Comparison of ENCODE assay signal across 8 cellular contexts in genomic region chr1:183480971-183481431, GRCh38. TPM values are rescaled to one million over a fixed set of nuclear protein-coding genes. Genes with fewer than 3 reads are reported as not detected.
A peak's percentile ranks its signal among the peaks of the same experiment; 100 is the strongest.
DNase-seq lines count a peak whose midpoint lies in the region; ATAC-seq, FAIRE-seq and TF ChIP-seq lines count a peak whose summit lies in the region.

No MANE protein-coding gene starts in this region.

- H4K20me1 ChIP-seq in BLaER1 treated with 17β-estradiol and CSF1 and Interleukin-3, amounts not matched to agents 10 nM and 100 nM = peaks cover 31 to 96% (median 67%) of the 10 kb centered on the region in 11 experiments; a peak in 20 of 22 replicates
- H4K20me1 ChIP-seq in astrocyte (ENCODE audit: insufficient read depth, low read length) = peaks cover 93% of the 10 kb centered on the region

- no peak overlapping the region for H2AFZ ChIP-seq in astrocyte (ENCODE audit: low read depth, low read length)

- no peaks in the 10 kb centered on the region for H3K27me3 Mint-ChIP-seq in astrocyte (ENCODE audit: low read depth, unreplicated experiment)
- no peaks in the 10 kb centered on the region for H3K27me3 Mint-ChIP-seq in activated T-helper 1 cell treated with anti-CD3 and anti-CD28 coated beads, Interleukin-12 subunit alpha, Interleukin-12 subunit beta, Interleukin-2, Interleukin-4 antibody, amounts not matched to agents 30 ng/mL and 10 ng/mL and 1 ng/mL, durations not matched to agents 14 hours and 24 hours and 36 hours (ENCODE audit: insufficient read depth)

- peak overlapping the region in 4 of 11 experiments; percentile 4 to 83 (median 51); a peak in 3 of 22 replicates for H3K27ac ChIP-seq in BLaER1 treated with 17β-estradiol and CSF1 and Interleukin-3, amounts not matched to agents 10 nM and 100 nM
- no peak overlapping the region for H3K27ac ChIP-seq in astrocyte (ENCODE audit: low read depth, low read length)

- ATAC-seq in GM19324 (IDR thresholded peaks at IDR 0.05; ENCODE audit: low FRiP score, unreplicated experiment) = peak; percentile 68
- peak; percentile 62 for ATAC-seq in HG03175 (IDR thresholded peaks at IDR 0.05; ENCODE audit: unreplicated experiment)

- peak overlapping the region; percentile 53 to 97 (median 81) for H3K4me2 ChIP-seq in BLaER1 treated with 17β-estradiol and CSF1 and Interleukin-3, amounts not matched to agents 10 nM and 100 nM
- H3K4me2 ChIP-seq in astrocyte (ENCODE audit: low read length) = peak overlapping the region; percentile 5

- H3K79me2 ChIP-seq in astrocyte (ENCODE audit: insufficient read depth, low read length) = peaks cover 99% of the 10 kb centered on the region

- H3K36me3 ChIP-seq in BLaER1 treated with 17β-estradiol and CSF1 and Interleukin-3, amounts not matched to agents 10 nM and 100 nM = peaks cover 0 to 56% (median 20%) of the 10 kb centered on the region in 11 experiments; a peak in 15 of 22 replicates
- H3K36me3 ChIP-seq in astrocyte (ENCODE audit: insufficient read depth, low read length) = no peaks in the 10 kb centered on the region

- TF ChIP-seq CTCF in astrocyte (IDR thresholded peaks at IDR 0.05; ENCODE audit: insufficient read depth, low read depth, low read length) = no peak
- no peak for TF ChIP-seq CTCF in GM10266 (IDR thresholded peaks at IDR 0.05; ENCODE audit: control insufficient read depth, insufficient read depth, low read depth, missing control alignments)

- POLR2A ChIA-PET in HEK293T (lab: Yijun Ruan, JAX) = no interaction called here

- intact Hi-C loops in activated T-helper 1 cell treated with anti-CD3 and anti-CD28 coated beads, Interleukin-12 subunit alpha, Interleukin-12 subunit beta, Interleukin-2, Interleukin-4 antibody, amounts not matched to agents 30 ng/mL and 10 ng/mL and 1 ng/mL, durations not matched to agents 14 hours and 24 hours and 36 hours (cut with micrococcal nuclease) = no loop called here

- DNase-seq in astrocyte (ENCODE audit: low read depth) = no peak
- no peak for DNase-seq in activated T-helper 1 cell treated with anti-CD3 and anti-CD28 coated beads, Interleukin-12 subunit alpha, Interleukin-12 subunit beta, Interleukin-2, Interleukin-4 antibody, amounts not matched to agents 30 ng/mL and 10 ng/mL and 1 ng/mL, durations not matched to agents 14 hours and 24 hours and 36 hours (ENCODE audit: low spot score)
- DNase-seq in HEK293T (ENCODE audit: extremely low spot score) = no peak
- no peak for DNase-seq in NCI-H345 treated with DMSO at 0.1 percent for 48 hours (lab: John Stamatoyannopoulos, UW; ENCODE audit: unreplicated experiment)
- no peak for DNase-seq in GM10266 (ENCODE audit: extremely low spot score)

- H3K27me3 ChIP-seq in BLaER1 treated with 17β-estradiol and CSF1 and Interleukin-3, amounts not matched to agents 10 nM and 100 nM = no peaks in the 10 kb centered on the region
- no peaks in the 10 kb centered on the region for H3K27me3 ChIP-seq in astrocyte (ENCODE audit: insufficient read depth, low read length)

- CTCF ChIA-PET in HEK293T (lab: Yijun Ruan, JAX) = no interaction called here

- H3K4me3 Mint-ChIP-seq in astrocyte (ENCODE audit: unreplicated experiment) = no peak overlapping the region
- no peak overlapping the region for H3K4me3 Mint-ChIP-seq in activated T-helper 1 cell treated with anti-CD3 and anti-CD28 coated beads, Interleukin-12 subunit alpha, Interleukin-12 subunit beta, Interleukin-2, Interleukin-4 antibody, amounts not matched to agents 30 ng/mL and 10 ng/mL and 1 ng/mL, durations not matched to agents 14 hours and 24 hours and 36 hours

- no peak overlapping the region for H3K27ac Mint-ChIP-seq in astrocyte (ENCODE audit: unreplicated experiment)
- H3K27ac Mint-ChIP-seq in activated T-helper 1 cell treated with anti-CD3 and anti-CD28 coated beads, Interleukin-12 subunit alpha, Interleukin-12 subunit beta, Interleukin-2, Interleukin-4 antibody, amounts not matched to agents 30 ng/mL and 10 ng/mL and 1 ng/mL, durations not matched to agents 14 hours and 24 hours and 36 hours = no peak overlapping the region

- H3K4me3 ChIP-seq in BLaER1 treated with 17β-estradiol and CSF1 and Interleukin-3, amounts not matched to agents 10 nM and 100 nM = no peak overlapping the region
- H3K4me3 ChIP-seq in astrocyte (ENCODE audit: insufficient read depth, low read depth, low read length) = no peak overlapping the region

- FAIRE-seq in astrocyte (lab: Jason Lieb, UNC) = no peak

- peaks cover 0 to under 1% (median 0%) of the 10 kb centered on the region in 11 experiments; a peak in 3 of 22 replicates for H3K9me3 ChIP-seq in BLaER1 treated with 17β-estradiol and CSF1 and Interleukin-3, amounts not matched to agents 10 nM and 100 nM (replicated peaks in 1 of 11)
- H3K9me3 ChIP-seq in astrocyte (ENCODE audit: insufficient read depth, low read depth, low read length) = no peaks in the 10 kb centered on the region

- H3K4me1 ChIP-seq in BLaER1 treated with 17β-estradiol and CSF1 and Interleukin-3, amounts not matched to agents 10 nM and 100 nM = peaks cover 46 to 68% (median 58%) of the 10 kb centered on the region in 10 experiments
- peaks cover 6% of the 10 kb centered on the region for H3K4me1 ChIP-seq in astrocyte (ENCODE audit: insufficient read depth, low read length)

- H3K36me3 Mint-ChIP-seq in astrocyte (ENCODE audit: low read depth, unreplicated experiment) = no peaks in the 10 kb centered on the region
- peaks cover 2% of the 10 kb centered on the region for H3K36me3 Mint-ChIP-seq in activated T-helper 1 cell treated with anti-CD3 and anti-CD28 coated beads, Interleukin-12 subunit alpha, Interleukin-12 subunit beta, Interleukin-2, Interleukin-4 antibody, amounts not matched to agents 30 ng/mL and 10 ng/mL and 1 ng/mL, durations not matched to agents 14 hours and 24 hours and 36 hours (ENCODE audit: low read depth)

- H3K9ac ChIP-seq in BLaER1 treated with 17β-estradiol and CSF1 and Interleukin-3, amounts not matched to agents 10 nM and 100 nM = no peak overlapping the region
- no peak overlapping the region for H3K9ac ChIP-seq in astrocyte (ENCODE audit: low read length)

- H3K9me3 Mint-ChIP-seq in astrocyte (ENCODE audit: unreplicated experiment) = no peaks in the 10 kb centered on the region
- H3K9me3 Mint-ChIP-seq in activated T-helper 1 cell treated with anti-CD3 and anti-CD28 coated beads, Interleukin-12 subunit alpha, Interleukin-12 subunit beta, Interleukin-2, Interleukin-4 antibody, amounts not matched to agents 30 ng/mL and 10 ng/mL and 1 ng/mL, durations not matched to agents 14 hours and 24 hours and 36 hours = no peaks in the 10 kb centered on the region

- peaks cover 25% of the 10 kb centered on the region for H3K4me1 Mint-ChIP-seq in astrocyte (ENCODE audit: low read depth, unreplicated experiment)
- peaks cover 61% of the 10 kb centered on the region for H3K4me1 Mint-ChIP-seq in activated T-helper 1 cell treated with anti-CD3 and anti-CD28 coated beads, Interleukin-12 subunit alpha, Interleukin-12 subunit beta, Interleukin-2, Interleukin-4 antibody, amounts not matched to agents 30 ng/mL and 10 ng/mL and 1 ng/mL, durations not matched to agents 14 hours and 24 hours and 36 hours (ENCODE audit: low read depth)

TF ChIP-seq in HEK293T, 16 proteins besides CTCF, POLR2A, EP300 and RAD21:
- TF ChIP-seq FOXA1 (IDR thresholded peaks at IDR 0.05) = no peak
- no peak for TF ChIP-seq BHLHE40 (IDR thresholded peaks at IDR 0.05; ENCODE audit: borderline replicate concordance)
- TF ChIP-seq ZNF384 (IDR thresholded peaks at IDR 0.05) = no peak
- TF ChIP-seq ELF4 (IDR thresholded peaks at IDR 0.05) = no peak
- TF ChIP-seq CTBP1 (IDR thresholded peaks at IDR 0.05; ENCODE audit: borderline replicate concordance) = no peak
- TF ChIP-seq HDGF (IDR thresholded peaks at IDR 0.05; ENCODE audit: borderline replicate concordance) = no peak
- TF ChIP-seq L3MBTL2 (conservative IDR thresholded peaks at IDR 0.05) = no peak
- no peak for TF ChIP-seq SP1 (IDR thresholded peaks at IDR 0.05)
- no peak for TF ChIP-seq ARNT (IDR thresholded peaks at IDR 0.05)
- TF ChIP-seq PKNOX1 (IDR thresholded peaks at IDR 0.05) = no peak
- no peak for TF ChIP-seq SUZ12 (IDR thresholded peaks at IDR 0.05)
- TF ChIP-seq LEF1 (IDR thresholded peaks at IDR 0.05; ENCODE audit: borderline replicate concordance) = no peak

RNA-seq across cellular contexts. Expression of gene SMG7, which starts 8.7 kb away (rescaled TPM):
- 53.5 and 59.8 TPM in 2 replicates for total RNA-seq in astrocyte
- 86.1 and 86.4 TPM in 2 replicates for total RNA-seq in activated T-helper 1 cell treated with anti-CD3 and anti-CD28 coated beads, Interleukin-12 subunit alpha, Interleukin-12 subunit beta, Interleukin-2, Interleukin-4 antibody, amounts not matched to agents 30 ng/mL and 10 ng/mL and 1 ng/mL, durations not matched to agents 14 hours and 24 hours and 36 hours
